22 cellular contexts compared by ENCODE assay signal in the genomic region with DNA sequence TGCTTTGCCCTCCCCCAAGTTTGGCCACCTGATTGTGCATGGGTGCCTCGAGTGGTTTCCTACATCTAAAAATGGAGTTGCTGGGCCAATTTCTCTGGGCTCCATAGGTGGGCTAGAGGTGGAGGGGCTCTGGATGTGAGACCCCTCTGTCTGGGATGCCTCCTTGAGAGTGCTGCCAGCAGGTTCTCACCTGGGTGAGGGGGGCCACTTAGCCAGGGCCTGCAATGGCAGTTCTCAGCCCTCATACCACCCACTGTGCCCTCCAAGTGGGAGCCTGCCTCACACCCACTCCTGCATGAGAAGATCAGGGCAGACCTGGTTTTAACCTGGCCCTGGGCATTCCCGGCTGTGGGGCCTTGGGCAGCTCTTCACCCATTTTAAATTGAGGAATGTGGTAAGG.
DNase-seq lines count a peak whose midpoint lies in the region; ATAC-seq, FAIRE-seq and TF ChIP-seq lines count a peak whose summit lies in the region.
"Had no signal": no experiment of that assay in that cellular context is flagged by ENCODE, and none has a peak within 500 bp of the region (broad histone marks: within the 10 kb centered on the region; RNA-seq: fewer than 3 reads in every experiment).

No MANE protein-coding gene starts in this region.

- H4K20me1 ChIP-seq in smooth muscle cell (ENCODE audit: low read depth), result no peaks in the 10 kb centered on the region

- peak; percentile 33 for DNase-seq in activated CD8-positive, alpha-beta memory T cell treated with anti-CD3 and anti-CD28 coated beads, Interleukin-2, amount 50 U/mL, for 48 hours
- no peak for DNase-seq in activated CD8-positive, alpha-beta memory T cell treated with anti-CD3 and anti-CD28 coated beads for 24 hours
- peak; percentile 29 for DNase-seq in RWPE2 (ENCODE audit: low spot score)
- peak; percentile 55 for DNase-seq in kidney
- DNase-seq in spleen, result peak; percentile 41
- DNase-seq in smooth muscle cell (lab: John Stamatoyannopoulos, UW; ENCODE audit: unreplicated experiment), result no peak
- no peak for DNase-seq in transverse colon
- DNase-seq: ACHN, BE2C, DMS79 treated with DMSO at 0.1 percent for 48 hours, IMR-90, KG1, MG63, NCI-H2029 treated with DMSO at 0.1 percent for 48 hours, NCI-H2227 treated with DMSO at 0.1 percent for 48 hours, NCI-H526 treated with DMSO at 0.1 percent for 48 hours, SK-N-SH had no signal

- 65 to 90% (median 87%) methylated on average over 1 to 2 of the region's 2 CpGs for WGBS in spleen, 5 donors
- 95% methylated on average over 2 of the region's 2 CpGs for WGBS in smooth muscle cell (ENCODE audit: low lambda C conversion rate)
- WGBS in transverse colon (ENCODE audit: low coverage in 1 of 2), 2 donors, result 67 to 87% methylated on average over 1 to 2 of the region's 2 CpGs

- no peak overlapping the region for H3K9ac ChIP-seq in kidney (ENCODE audit: low read length in 2 of 2)
- no peak overlapping the region for H3K9ac ChIP-seq in smooth muscle cell (ENCODE audit: low read depth)
- H3K9ac ChIP-seq: SK-N-SH had no signal

- no peak overlapping the region for H2AFZ ChIP-seq in smooth muscle cell (ENCODE audit: low read depth)

- H3K27me3 ChIP-seq in RWPE2 (ENCODE audit: insufficient read depth, poor library complexity, severe bottlenecking) (no peaks in the 10 kb centered on the region), spleen (replicated peaks in 1 of 7) (no peaks in the 10 kb centered on the region), smooth muscle cell (ENCODE audit: low read depth) (no peaks in the 10 kb centered on the region), transverse colon (no peaks in the 10 kb centered on the region)
- H3K27me3 ChIP-seq: BE2C, MG63 had no signal

- in situ Hi-C loops in transverse colon (cut with MboI; ENCODE audit: low pct_ligation_motif_present in 1 of 4, low pct_unique_long_range_greater_than_20kb in 1 of 4, low sequenced_read_pairs in 3 of 4), result no loop called here

- H3K4me3 ChIP-seq in RWPE2 (ENCODE audit: severe bottlenecking) (no peak overlapping the region), kidney (ENCODE audit: low read length in 2 of 2) (no peak overlapping the region), spleen (no peak overlapping the region), smooth muscle cell (no peak overlapping the region), transverse colon (no peak overlapping the region)
- H3K4me3 ChIP-seq: MG63 had no signal

- H3K79me2 ChIP-seq in smooth muscle cell (ENCODE audit: low read depth), result no peaks in the 10 kb centered on the region

- intact Hi-C loops in kidney (cut with DNase I) (no loop called here), spleen (cut with DNase I; ENCODE audit: low total_unique reads) (no loop called here), transverse colon (cut with DNase I; ENCODE audit: low total_unique reads) (no loop called here)

- H3K9me3 ChIP-seq in RWPE2 (ENCODE audit: severe bottlenecking) (no peaks in the 10 kb centered on the region), kidney (ENCODE audit: control insufficient read depth in 1 of 2, low read length in 2 of 2) (no peaks in the 10 kb centered on the region), spleen (no peaks in the 10 kb centered on the region), smooth muscle cell (replicated peaks; ENCODE audit: low read depth) (no peaks in the 10 kb centered on the region), transverse colon (no peaks in the 10 kb centered on the region)
- H3K9me3 ChIP-seq: BE2C, MG63, SK-N-SH had no signal

- no peak for FAIRE-seq in kidney (lab: Jason Lieb, UNC)
- FAIRE-seq: GM12892, GM19239, H54 had no signal

- TF ChIP-seq POLR2A in spleen (IDR thresholded peaks at IDR 0.05) (no peak), transverse colon (IDR thresholded peaks at IDR 0.05) (no peak)

- ATAC-seq in RWPE2 (ENCODE audit: low read depth) (no peak), HG03521 (IDR thresholded peaks at IDR 0.05; ENCODE audit: unreplicated experiment) (no peak)

- no peak overlapping the region for H3K4me2 ChIP-seq in smooth muscle cell
- H3K4me2 ChIP-seq: SK-N-SH had no signal

- peaks cover 33% of the 10 kb centered on the region for H3K36me3 ChIP-seq in RWPE2 (ENCODE audit: low read depth)
- H3K36me3 ChIP-seq in kidney (ENCODE audit: control insufficient read depth in 1 of 2, insufficient read depth in 2 of 2, low read length in 2 of 2), result peaks cover 26 to 38% of the 10 kb centered on the region in 2 donors
- peaks cover 0 to 97% (median 56%) of the 10 kb centered on the region in 6 donors for H3K36me3 ChIP-seq in spleen
- H3K36me3 ChIP-seq in smooth muscle cell (ENCODE audit: low read depth), result no peaks in the 10 kb centered on the region
- H3K36me3 ChIP-seq in transverse colon, result peaks cover 0 to 15% (median 7%) of the 10 kb centered on the region in 4 donors

- H3K4me1 ChIP-seq in RWPE2 (ENCODE audit: insufficient read depth, poor library complexity, severe bottlenecking), result no peaks in the 10 kb centered on the region
- no peaks in the 10 kb centered on the region for H3K4me1 ChIP-seq in kidney (ENCODE audit: control insufficient read depth in 1 of 2, insufficient read depth in 1 of 2, low read depth in 1 of 2, low read length in 2 of 2)
- peaks cover 0 to 26% (median 8%) of the 10 kb centered on the region in 6 donors for H3K4me1 ChIP-seq in spleen
- no peaks in the 10 kb centered on the region for H3K4me1 ChIP-seq in smooth muscle cell (ENCODE audit: low read depth)
- no peaks in the 10 kb centered on the region for H3K4me1 ChIP-seq in transverse colon

- TF ChIP-seq CTCF in RWPE2 (IDR thresholded peaks at IDR 0.05; ENCODE audit: poor library complexity, severe bottlenecking) (no peak), kidney (IDR thresholded peaks at IDR 0.05; ENCODE audit: borderline replicate concordance, extremely low read depth, insufficient read depth) (no peak), spleen (IDR thresholded peaks at IDR 0.05 in 8 of 11, conservative IDR thresholded peaks at IDR 0.05 in 3 of 11) (no peak), smooth muscle cell (IDR thresholded peaks at IDR 0.05; ENCODE audit: borderline replicate concordance, insufficient read depth, poor library complexity, severe bottlenecking) (no peak), transverse colon (IDR thresholded peaks at IDR 0.05) (no peak)

- TF ChIP-seq EP300 in transverse colon (IDR thresholded peaks at IDR 0.05; ENCODE audit: low read depth), result no peak

- H3K27ac ChIP-seq in RWPE2 (ENCODE audit: poor library complexity, severe bottlenecking) (no peak overlapping the region), kidney (ENCODE audit: low read depth in 2 of 2, low read length in 2 of 2) (no peak overlapping the region), spleen (no peak overlapping the region), smooth muscle cell (ENCODE audit: low read depth) (no peak overlapping the region), transverse colon (no peak overlapping the region)
- H3K27ac ChIP-seq: 22Rv1 had no signal

- H3F3A ChIP-seq in smooth muscle cell (ENCODE audit: low read depth), result no peaks in the 10 kb centered on the region

Comparison
In these comparisons a context has a peak if more than half of its experiments do, and no peak if none do; other contexts are left out.
1. DNase-seq: peak in activated CD8-positive, alpha-beta memory T cell treated with anti-CD3 and anti-CD28 coated beads, Interleukin-2, amount 50 U/mL, for 48 hours (single experiment), RWPE2 (single experiment), kidney (single experiment) and spleen (single experiment); none in activated CD8-positive, alpha-beta memory T cell treated with anti-CD3 and anti-CD28 coated beads for 24 hours (single experiment), smooth muscle cell (single experiment) and transverse colon (single experiment).